8 cellular contexts compared by ENCODE assay signal in the genomic region with DNA sequence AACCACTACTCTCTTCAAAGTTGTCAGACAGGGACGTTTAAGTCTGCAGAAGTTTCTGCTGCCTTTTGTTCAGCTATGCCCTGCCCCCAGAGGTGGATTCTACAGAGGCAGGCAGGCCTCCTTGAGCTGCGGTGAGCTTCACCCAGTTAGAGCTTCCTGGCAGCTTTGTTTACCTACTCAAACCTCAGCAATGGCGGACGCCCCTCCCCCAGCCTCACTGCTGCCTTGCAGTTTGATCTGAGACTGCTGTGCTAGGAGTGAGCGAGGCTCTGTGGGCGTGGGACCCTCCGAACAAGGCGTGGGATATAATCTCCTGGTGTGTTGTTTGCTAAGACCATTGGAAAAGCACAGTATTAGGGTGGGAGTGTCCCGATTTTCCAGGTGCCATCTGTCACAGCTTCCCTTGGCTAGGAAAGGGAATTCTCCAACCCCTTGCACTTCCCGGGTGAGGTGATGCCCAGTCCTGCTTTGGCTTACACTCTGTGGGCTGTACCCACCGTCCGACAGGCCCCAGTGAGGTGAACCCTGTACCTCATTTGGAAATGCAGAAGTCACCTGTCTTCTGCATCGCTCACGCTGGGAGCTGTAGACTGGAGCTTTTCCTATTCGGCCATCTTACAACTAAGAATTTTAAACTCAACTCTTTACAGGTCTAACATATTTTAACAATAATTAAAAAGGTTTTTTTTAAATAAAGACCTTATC. TPM values are rescaled to one million over a fixed set of nuclear protein-coding genes. Genes with fewer than 3 reads are reported as not detected.
DNase-seq lines count a peak whose midpoint lies in the region; ATAC-seq and TF ChIP-seq lines count a peak whose summit lies in the region.
"Not testable (repeated sequence)": the region's sequence is repeated elsewhere in the genome, so short reads cannot be mapped to it uniquely, and the experiment has no call there.

No MANE protein-coding gene starts in this region.

- not testable (repeated sequence) for TF ChIP-seq CTCF in lung (IDR thresholded peaks at IDR 0.05; ENCODE audit: control extremely low read depth, extremely low read depth)

- peaks cover 0 to 69% (median 20%) of the 10 kb centered on the region in 7 donors for H3K9me3 Mint-ChIP-seq in CD4-positive, CD25-positive, alpha-beta regulatory T cell
- H3K9me3 Mint-ChIP-seq in central memory CD8-positive, alpha-beta T cell = not testable (repeated sequence)

- peak overlapping the region; percentile 55 for H3K27ac ChIP-seq in CD4-positive, CD25-positive, alpha-beta regulatory T cell (ENCODE audit: insufficient read depth, low read length, poor library complexity, severe bottlenecking)
- H3K27ac ChIP-seq in lung (ENCODE audit: low read depth in 1 of 2, low read length in 1 of 2) = not testable (repeated sequence)

- peak; percentile 56 to 85 (median 78) for DNase-seq in CD4-positive, CD25-positive, alpha-beta regulatory T cell
- peak; percentile 61 for DNase-seq in T-helper 9 cell
- DNase-seq in activated CD8-positive, alpha-beta memory T cell treated with anti-CD3 and anti-CD28 coated beads for 24 hours = peak; percentile 69
- peak; percentile 46 for DNase-seq in activated T-helper 9 cell treated with anti-CD3 and anti-CD28 coated beads, Interleukin-2, amount 50 U/mL, for 16 hours (ENCODE audit: low read depth)
- peak; percentile 55 to 78 for DNase-seq in central memory CD8-positive, alpha-beta T cell (ENCODE audit: low spot score in 2 of 2)
- DNase-seq in lung (ENCODE audit: low spot score) = peak; percentile 33
- peak; percentile 28 to 35 for DNase-seq in stimulated activated CD4-positive, alpha-beta T cell treated with anti-CD3 and anti-CD28 coated beads, Interleukin-2, amount 100 ng/mL, for 48 hours
- peak; percentile 24 for DNase-seq in stimulated activated CD8-positive, alpha-beta memory T cell treated with anti-CD3 and anti-CD28 coated beads, Interleukin-4, amount 100 ng/mL, for 24 hours (ENCODE audit: low read depth)

- H3K4me3 Mint-ChIP-seq in CD4-positive, CD25-positive, alpha-beta regulatory T cell = peak overlapping the region; percentile 53 to 85 (median 70)
- peak overlapping the region; percentile 72 for H3K4me3 Mint-ChIP-seq in central memory CD8-positive, alpha-beta T cell

- not testable (repeated sequence) for H3K27me3 ChIP-seq in CD4-positive, CD25-positive, alpha-beta regulatory T cell (ENCODE audit: control insufficient read depth, insufficient read depth, low read length); lung (ENCODE audit: control insufficient read depth, insufficient read depth)

- peak overlapping the region; percentile 91 to 99 (median 94) for H3K27ac Mint-ChIP-seq in CD4-positive, CD25-positive, alpha-beta regulatory T cell
- peak overlapping the region; percentile 66 for H3K27ac Mint-ChIP-seq in central memory CD8-positive, alpha-beta T cell (ENCODE audit: low read depth)

- peak in 1 of 2 donors; percentile 37 for ATAC-seq in CD4-positive, CD25-positive, alpha-beta regulatory T cell (ENCODE audit: low read depth in 2 of 2)
- peak; percentile 81 for ATAC-seq in central memory CD8-positive, alpha-beta T cell (replicated peaks; ENCODE audit: extremely low read depth, poor library complexity, severe bottlenecking)
- not testable (repeated sequence) for ATAC-seq in lung (ENCODE audit: insufficient read depth, low FRiP score)

- H3K4me1 ChIP-seq in CD4-positive, CD25-positive, alpha-beta regulatory T cell (ENCODE audit: control insufficient read depth, insufficient read depth, low read length, poor library complexity, severe bottlenecking) = peaks cover 19% of the 10 kb centered on the region
- H3K4me1 ChIP-seq in lung (ENCODE audit: control insufficient read depth in 2 of 2, insufficient read depth in 2 of 2, low read length in 2 of 2) = not testable (repeated sequence)

- peaks cover 14 to 89% (median 61%) of the 10 kb centered on the region in 4 donors for H3K4me1 Mint-ChIP-seq in CD4-positive, CD25-positive, alpha-beta regulatory T cell
- H3K4me1 Mint-ChIP-seq in central memory CD8-positive, alpha-beta T cell = peaks cover 68% of the 10 kb centered on the region

- not testable (repeated sequence) for H3K27me3 Mint-ChIP-seq in CD4-positive, CD25-positive, alpha-beta regulatory T cell; central memory CD8-positive, alpha-beta T cell

- H3K9me3 ChIP-seq in CD4-positive, CD25-positive, alpha-beta regulatory T cell (ENCODE audit: control insufficient read depth in 2 of 2, low read length in 2 of 2) = peaks cover 21 to 24% of the 10 kb centered on the region in 2 experiments
- not testable (repeated sequence) for H3K9me3 ChIP-seq in lung (ENCODE audit: control insufficient read depth in 2 of 2, insufficient read depth in 1 of 2, low read length in 1 of 2)

- 83 to 90% methylated on average over 15 of the region's 15 CpGs for WGBS in lung, 2 donors

- peaks cover 56% of the 10 kb centered on the region for H3K36me3 Mint-ChIP-seq in CD4-positive, CD25-positive, alpha-beta regulatory T cell
- H3K36me3 Mint-ChIP-seq in central memory CD8-positive, alpha-beta T cell (ENCODE audit: insufficient read depth) = peaks cover 11% of the 10 kb centered on the region

- peak overlapping the region; percentile 62 for H3K4me3 ChIP-seq in CD4-positive, CD25-positive, alpha-beta regulatory T cell (ENCODE audit: low read depth, low read length)
- not testable (repeated sequence) for H3K4me3 ChIP-seq in lung

- H3K36me3 ChIP-seq in CD4-positive, CD25-positive, alpha-beta regulatory T cell (ENCODE audit: control insufficient read depth, insufficient read depth, low read length) = peaks cover 29% of the 10 kb centered on the region
- not testable (repeated sequence) for H3K36me3 ChIP-seq in lung (ENCODE audit: control insufficient read depth in 2 of 2, insufficient read depth in 2 of 2, low read length in 2 of 2)

RNA-seq across cellular contexts. Expression of a gene that starts 34.5 kb away (rescaled TPM):
- total RNA-seq in CD4-positive, CD25-positive, alpha-beta regulatory T cell = 202 TPM
- polyA plus RNA-seq in CD4-positive, CD25-positive, alpha-beta regulatory T cell = 10 to 100 TPM; 16.4 to 25.7 (median 20.3) TPM
- 100 to 1,000 TPM in 1 of 2 donors, 10 to 100 TPM in 1; 55.9 to 103 TPM for total RNA-seq in lung
- polyA plus RNA-seq in lung = 10 to 100 TPM in 1 of 2 donors, 1 to 10 TPM in 1; 5.2 to 20.0 TPM

Comparison
In these comparisons a context has a peak if more than half of its experiments do, and no peak if none do; other contexts are left out.
1. DNase-seq: peak in every context shown above with its lines; median percentile 78 in CD4-positive, CD25-positive, alpha-beta regulatory T cell; 69 in activated CD8-positive, alpha-beta memory T cell treated with anti-CD3 and anti-CD28 coated beads for 24 hours; 66 in central memory CD8-positive, alpha-beta T cell; 61 in T-helper 9 cell; 46 in activated T-helper 9 cell treated with anti-CD3 and anti-CD28 coated beads, Interleukin-2, amount 50 U/mL, for 16 hours; 33 in lung; 32 in stimulated activated CD4-positive, alpha-beta T cell treated with anti-CD3 and anti-CD28 coated beads, Interleukin-2, amount 100 ng/mL, for 48 hours; 24 in stimulated activated CD8-positive, alpha-beta memory T cell treated with anti-CD3 and anti-CD28 coated beads, Interleukin-4, amount 100 ng/mL, for 24 hours.